1 cellular context compared by ENCODE assay signal in the genomic region with DNA sequence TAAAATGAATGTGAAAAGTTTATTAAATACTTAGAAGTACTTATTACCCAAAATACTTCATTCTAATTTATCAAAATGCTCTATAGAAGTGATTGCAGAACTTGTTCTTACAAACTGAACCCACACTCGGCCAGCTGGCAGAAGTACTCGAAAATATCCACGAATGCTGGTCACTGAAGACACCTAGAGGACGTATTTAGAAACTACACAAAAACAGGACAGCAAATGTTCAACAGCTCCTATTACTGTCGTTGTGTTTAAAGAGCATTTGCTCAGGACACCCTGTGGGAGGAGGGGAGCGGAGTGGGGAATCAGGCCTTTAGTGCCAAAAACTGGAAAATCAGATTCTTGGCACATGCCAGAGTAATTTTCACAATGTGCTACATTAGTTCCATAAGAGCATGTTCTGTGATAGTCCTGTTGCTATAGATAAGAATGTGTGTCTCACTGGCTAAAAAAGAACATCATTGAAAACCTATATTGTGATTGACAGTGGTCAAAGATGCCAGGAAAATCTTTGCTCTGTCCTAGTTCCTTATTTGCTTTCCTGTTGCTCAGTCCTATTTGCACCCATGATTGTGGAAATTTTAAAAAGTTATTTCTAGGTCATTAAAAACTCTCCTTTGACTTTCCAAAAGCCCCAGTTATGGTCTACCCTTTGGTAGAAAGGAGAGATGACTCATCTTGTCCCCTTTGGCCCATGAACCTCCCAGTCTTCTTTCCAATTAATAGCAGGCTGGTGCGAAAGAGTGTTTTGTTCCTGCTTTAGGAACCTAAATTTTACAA.
TF ChIP-seq lines count a peak whose summit lies in the region.

No MANE protein-coding gene starts in this region.

TF ChIP-seq in K562, 482 proteins besides CTCF, POLR2A, EP300 and RAD21 (continued from another document):
- TF ChIP-seq MAZ (CRISPR knock-in tag; conservative IDR thresholded peaks at IDR 0.05 in 1 of 2, IDR thresholded peaks at IDR 0.05 in 1 of 2) (peak in 1 of 2 experiments; percentile 33; a peak in 1 of 4 replicates), POLR3G (IDR thresholded peaks at IDR 0.05; ENCODE audit: extremely low read depth, insufficient read length, insufficient replicate concordance) (no peak), BACH1 (tag; IDR thresholded peaks at IDR 0.05) (0 out of 2 replicates have a peak, but pooled peaks have one; percentile 28), FOXK2 (conservative IDR thresholded peaks at IDR 0.05 in 1 of 2, IDR thresholded peaks at IDR 0.05 in 1 of 2; ENCODE audit: low read depth in 2 of 2) (peak in 1 of 2 experiments; percentile 31; a peak in 1 of 4 replicates), SAFB (IDR thresholded peaks at IDR 0.05; ENCODE audit: borderline replicate concordance, low read depth, low read length) (no peak), DACH1 (IDR thresholded peaks at IDR 0.05; ENCODE audit: partially characterized antibody) (peak; percentile 47), DIDO1 (tag; IDR thresholded peaks at IDR 0.05; ENCODE audit: low read depth) (peak; percentile 33; the same call in 1 of the 2 replicates), MAFK (IDR thresholded peaks at IDR 0.05; ENCODE audit: low read length) (0 out of 2 replicates have a peak, but pooled peaks have one; percentile 15), JUND (IDR thresholded peaks at IDR 0.05; ENCODE audit: borderline replicate concordance, low read depth, low read length) (peak; percentile 66; the same call in 1 of the 2 replicates), JUND (tag; IDR thresholded peaks at IDR 0.05; ENCODE audit: borderline replicate concordance, low read depth, low read length) (0 out of 3 replicates have a peak, but pooled peaks have one; percentile 15), ZC3H8 (IDR thresholded peaks at IDR 0.05) (no peak), SMC3 (conservative IDR thresholded peaks at IDR 0.05; ENCODE audit: insufficient read depth, low read depth, low read length) (peak; percentile 68), KLF16 (IDR thresholded peaks at IDR 0.05) (0 out of 2 replicates have a peak, but pooled peaks have one; percentile 21), THRAP3 (IDR thresholded peaks at IDR 0.05; ENCODE audit: borderline replicate concordance) (no peak)
- TF ChIP-seq, protein P1, sequence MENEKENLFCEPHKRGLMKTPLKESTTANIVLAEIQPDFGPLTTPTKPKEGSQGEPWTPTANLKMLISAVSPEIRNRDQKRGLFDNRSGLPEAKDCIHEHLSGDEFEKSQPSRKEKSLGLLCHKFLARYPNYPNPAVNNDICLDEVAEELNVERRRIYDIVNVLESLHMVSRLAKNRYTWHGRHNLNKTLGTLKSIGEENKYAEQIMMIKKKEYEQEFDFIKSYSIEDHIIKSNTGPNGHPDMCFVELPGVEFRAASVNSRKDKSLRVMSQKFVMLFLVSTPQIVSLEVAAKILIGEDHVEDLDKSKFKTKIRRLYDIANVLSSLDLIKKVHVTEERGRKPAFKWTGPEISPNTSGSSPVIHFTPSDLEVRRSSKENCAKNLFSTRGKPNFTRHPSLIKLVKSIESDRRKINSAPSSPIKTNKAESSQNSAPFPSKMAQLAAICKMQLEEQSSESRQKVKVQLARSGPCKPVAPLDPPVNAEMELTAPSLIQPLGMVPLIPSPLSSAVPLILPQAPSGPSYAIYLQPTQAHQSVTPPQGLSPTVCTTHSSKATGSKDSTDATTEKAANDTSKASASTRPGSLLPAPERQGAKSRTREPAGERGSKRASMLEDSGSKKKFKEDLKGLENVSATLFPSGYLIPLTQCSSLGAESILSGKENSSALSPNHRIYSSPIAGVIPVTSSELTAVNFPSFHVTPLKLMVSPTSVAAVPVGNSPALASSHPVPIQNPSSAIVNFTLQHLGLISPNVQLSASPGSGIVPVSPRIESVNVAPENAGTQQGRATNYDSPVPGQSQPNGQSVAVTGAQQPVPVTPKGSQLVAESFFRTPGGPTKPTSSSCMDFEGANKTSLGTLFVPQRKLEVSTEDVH (IDR thresholded peaks at IDR 0.05; ENCODE audit: low read depth, partially characterized antibody), result no peak
- TF ChIP-seq, protein P2, sequence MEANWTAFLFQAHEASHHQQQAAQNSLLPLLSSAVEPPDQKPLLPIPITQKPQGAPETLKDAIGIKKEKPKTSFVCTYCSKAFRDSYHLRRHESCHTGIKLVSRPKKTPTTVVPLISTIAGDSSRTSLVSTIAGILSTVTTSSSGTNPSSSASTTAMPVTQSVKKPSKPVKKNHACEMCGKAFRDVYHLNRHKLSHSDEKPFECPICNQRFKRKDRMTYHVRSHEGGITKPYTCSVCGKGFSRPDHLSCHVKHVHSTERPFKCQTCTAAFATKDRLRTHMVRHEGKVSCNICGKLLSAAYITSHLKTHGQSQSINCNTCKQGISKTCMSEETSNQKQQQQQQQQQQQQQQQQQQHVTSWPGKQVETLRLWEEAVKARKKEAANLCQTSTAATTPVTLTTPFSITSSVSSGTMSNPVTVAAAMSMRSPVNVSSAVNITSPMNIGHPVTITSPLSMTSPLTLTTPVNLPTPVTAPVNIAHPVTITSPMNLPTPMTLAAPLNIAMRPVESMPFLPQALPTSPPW (CRISPR knock-in tag; IDR thresholded peaks at IDR 0.05), result 0 out of 2 replicates have a peak, but pooled peaks have one; percentile 12
- TF ChIP-seq, protein P3, sequence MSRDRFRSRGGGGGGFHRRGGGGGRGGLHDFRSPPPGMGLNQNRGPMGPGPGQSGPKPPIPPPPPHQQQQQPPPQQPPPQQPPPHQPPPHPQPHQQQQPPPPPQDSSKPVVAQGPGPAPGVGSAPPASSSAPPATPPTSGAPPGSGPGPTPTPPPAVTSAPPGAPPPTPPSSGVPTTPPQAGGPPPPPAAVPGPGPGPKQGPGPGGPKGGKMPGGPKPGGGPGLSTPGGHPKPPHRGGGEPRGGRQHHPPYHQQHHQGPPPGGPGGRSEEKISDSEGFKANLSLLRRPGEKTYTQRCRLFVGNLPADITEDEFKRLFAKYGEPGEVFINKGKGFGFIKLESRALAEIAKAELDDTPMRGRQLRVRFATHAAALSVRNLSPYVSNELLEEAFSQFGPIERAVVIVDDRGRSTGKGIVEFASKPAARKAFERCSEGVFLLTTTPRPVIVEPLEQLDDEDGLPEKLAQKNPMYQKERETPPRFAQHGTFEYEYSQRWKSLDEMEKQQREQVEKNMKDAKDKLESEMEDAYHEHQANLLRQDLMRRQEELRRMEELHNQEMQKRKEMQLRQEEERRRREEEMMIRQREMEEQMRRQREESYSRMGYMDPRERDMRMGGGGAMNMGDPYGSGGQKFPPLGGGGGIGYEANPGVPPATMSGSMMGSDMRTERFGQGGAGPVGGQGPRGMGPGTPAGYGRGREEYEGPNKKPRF (IDR thresholded peaks at IDR 0.05; ENCODE audit: low read depth, low read length), result no peak
- TF ChIP-seq, protein P4, sequence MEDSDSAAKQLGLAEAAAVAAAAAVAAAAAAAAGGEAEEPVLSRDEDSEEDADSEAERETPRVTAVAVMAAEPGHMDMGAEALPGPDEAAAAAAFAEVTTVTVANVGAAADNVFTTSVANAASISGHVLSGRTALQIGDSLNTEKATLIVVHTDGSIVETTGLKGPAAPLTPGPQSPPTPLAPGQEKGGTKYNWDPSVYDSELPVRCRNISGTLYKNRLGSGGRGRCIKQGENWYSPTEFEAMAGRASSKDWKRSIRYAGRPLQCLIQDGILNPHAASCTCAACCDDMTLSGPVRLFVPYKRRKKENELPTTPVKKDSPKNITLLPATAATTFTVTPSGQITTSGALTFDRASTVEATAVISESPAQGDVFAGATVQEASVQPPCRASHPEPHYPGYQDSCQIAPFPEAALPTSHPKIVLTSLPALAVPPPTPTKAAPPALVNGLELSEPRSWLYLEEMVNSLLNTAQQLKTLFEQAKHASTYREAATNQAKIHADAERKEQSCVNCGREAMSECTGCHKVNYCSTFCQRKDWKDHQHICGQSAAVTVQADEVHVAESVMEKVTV (CRISPR knock-in tag; IDR thresholded peaks at IDR 0.05), result peak; percentile 70
- TF ChIP-seq, protein P5, sequence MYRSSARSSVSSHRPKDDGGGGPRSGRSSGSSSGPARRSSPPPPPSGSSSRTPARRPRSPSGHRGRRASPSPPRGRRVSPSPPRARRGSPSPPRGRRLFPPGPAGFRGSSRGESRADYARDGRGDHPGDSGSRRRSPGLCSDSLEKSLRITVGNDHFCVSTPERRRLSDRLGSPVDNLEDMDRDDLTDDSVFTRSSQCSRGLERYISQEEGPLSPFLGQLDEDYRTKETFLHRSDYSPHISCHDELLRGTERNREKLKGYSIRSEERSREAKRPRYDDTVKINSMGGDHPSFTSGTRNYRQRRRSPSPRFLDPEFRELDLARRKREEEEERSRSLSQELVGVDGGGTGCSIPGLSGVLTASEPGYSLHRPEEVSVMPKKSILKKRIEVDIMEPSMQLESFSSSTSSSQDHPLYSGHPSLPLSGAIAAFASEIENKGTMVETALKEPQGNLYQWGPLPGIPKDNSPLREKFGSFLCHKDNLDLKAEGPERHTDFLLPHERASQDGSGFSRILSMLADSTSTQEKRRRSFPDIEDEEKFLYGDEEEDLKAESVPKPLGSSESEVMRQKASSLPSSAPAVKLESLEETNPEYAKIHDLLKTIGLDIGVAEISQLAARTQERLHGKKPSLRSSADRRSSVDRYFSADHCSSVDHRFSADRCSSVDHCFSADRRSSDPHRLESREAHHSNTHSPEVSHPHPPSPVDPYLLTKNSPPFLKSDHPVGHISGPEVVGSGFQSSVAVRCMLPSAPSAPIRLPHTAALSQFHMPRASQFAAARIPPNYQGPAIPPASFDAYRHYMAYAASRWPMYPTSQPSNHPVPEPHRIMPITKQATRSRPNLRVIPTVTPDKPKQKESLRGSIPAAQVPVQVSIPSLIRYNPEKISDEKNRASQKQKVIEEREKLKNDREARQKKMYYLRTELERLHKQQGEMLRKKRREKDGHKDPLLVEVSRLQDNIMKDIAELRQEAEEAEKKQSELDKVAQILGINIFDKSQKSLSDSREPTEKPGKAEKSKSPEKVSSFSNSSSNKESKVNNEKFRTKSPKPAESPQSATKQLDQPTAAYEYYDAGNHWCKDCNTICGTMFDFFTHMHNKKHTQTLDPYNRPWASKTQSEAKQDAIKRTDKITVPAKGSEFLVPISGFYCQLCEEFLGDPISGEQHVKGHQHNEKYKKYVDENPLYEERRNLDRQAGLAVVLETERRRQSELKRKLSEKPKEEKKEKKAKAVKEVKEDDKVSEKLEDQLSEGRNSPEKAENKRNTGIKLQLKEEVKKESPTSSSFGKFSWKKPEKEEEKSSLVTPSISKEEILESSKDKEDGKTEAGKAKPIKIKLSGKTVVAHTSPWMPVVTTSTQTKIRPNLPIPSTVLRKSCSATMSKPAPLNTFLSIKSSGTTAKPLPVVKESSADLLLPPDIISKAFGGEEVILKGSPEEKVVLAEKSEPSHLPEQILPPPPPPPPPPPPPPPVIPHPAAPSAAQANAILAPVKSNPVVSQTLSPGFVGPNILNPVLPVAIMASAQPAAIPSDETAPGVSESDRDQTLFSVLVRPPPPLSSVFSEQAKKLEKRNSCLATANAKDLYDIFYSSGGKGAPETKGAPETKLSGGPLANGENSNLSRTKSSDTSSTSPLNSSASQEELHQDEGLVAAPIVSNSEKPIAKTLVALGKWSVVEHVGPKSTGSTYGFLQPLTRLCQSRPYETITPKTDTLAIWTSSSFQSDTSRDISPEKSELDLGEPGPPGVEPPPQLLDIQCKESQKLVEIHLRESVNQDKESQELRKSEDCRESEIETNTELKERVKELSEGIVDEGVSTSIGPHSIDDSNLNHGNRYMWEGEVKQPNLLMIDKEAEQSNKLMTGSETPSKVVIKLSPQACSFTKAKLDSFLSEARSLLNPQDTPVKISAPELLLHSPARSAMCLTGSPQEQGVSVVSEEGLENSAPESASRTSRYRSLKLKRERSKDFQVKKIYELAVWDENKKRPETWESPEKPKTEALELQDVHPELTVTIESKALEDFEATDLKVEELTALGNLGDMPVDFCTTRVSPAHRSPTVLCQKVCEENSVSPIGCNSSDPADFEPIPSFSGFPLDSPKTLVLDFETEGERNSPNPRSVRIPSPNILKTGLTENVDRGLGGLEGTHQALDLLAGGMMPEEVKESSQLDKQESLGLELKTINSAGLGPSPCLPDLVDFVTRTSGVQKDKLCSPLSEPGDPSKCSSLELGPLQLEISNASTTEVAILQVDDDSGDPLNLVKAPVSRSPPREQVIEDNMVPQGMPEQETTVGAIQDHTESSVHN (IDR thresholded peaks at IDR 0.05; ENCODE audit: borderline replicate concordance in 1 of 2, low read depth in 1 of 2), result no peak
- TF ChIP-seq, protein P6, sequence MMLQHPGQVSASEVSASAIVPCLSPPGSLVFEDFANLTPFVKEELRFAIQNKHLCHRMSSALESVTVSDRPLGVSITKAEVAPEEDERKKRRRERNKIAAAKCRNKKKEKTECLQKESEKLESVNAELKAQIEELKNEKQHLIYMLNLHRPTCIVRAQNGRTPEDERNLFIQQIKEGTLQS (IDR thresholded peaks at IDR 0.05), result peak; percentile 76
- TF ChIP-seq, protein P6 (CRISPR knock-in tag; conservative IDR thresholded peaks at IDR 0.05), result no peak
